11 cellular contexts compared by ENCODE assay signal in genomic region chr13:24074687-24075086, GRCh38.
A peak's percentile ranks its signal among the peaks of the same experiment; 100 is the strongest.
DNase-seq lines count a peak whose midpoint lies in the region; ATAC-seq and TF ChIP-seq lines count a peak whose summit lies in the region.
"Had no signal": no experiment of that assay in that cellular context is flagged by ENCODE, and none has a peak within 500 bp of the region (broad histone marks: within the 10 kb centered on the region; RNA-seq: fewer than 3 reads in every experiment).

No MANE protein-coding gene starts in this region.

- intact Hi-C loops in right cardiac atrium (cut with DNase I) (no loop called here), stomach (cut with DNase I; ENCODE audit: low total_unique reads) (no loop called here)

- no peak for TF ChIP-seq CTCF in stomach (IDR thresholded peaks at IDR 0.05)

- H3K36me3 ChIP-seq in stomach (no peaks in the 10 kb centered on the region), SJCRH30 (no peaks in the 10 kb centered on the region)

- TF ChIP-seq POLR2A in stomach (IDR thresholded peaks at IDR 0.05) = no peak

- no peak overlapping the region for H3K27ac ChIP-seq in right cardiac atrium (ENCODE audit: low read length)
- peak overlapping the region; percentile 83 to 89 (median 86) for H3K27ac ChIP-seq in stomach
- H3K27ac ChIP-seq in SJCRH30 = no peak overlapping the region

- no peak overlapping the region for H3K4me3 ChIP-seq in right cardiac atrium (ENCODE audit: low read length)
- no peak overlapping the region for H3K4me3 ChIP-seq in stomach
- H3K4me3 ChIP-seq in SJCRH30 = no peak overlapping the region

- TF ChIP-seq EP300 in stomach (IDR thresholded peaks at IDR 0.05) = no peak

- H3K9me3 ChIP-seq in right cardiac atrium (ENCODE audit: control insufficient read depth, low read length) = no peaks in the 10 kb centered on the region
- H3K9me3 ChIP-seq in stomach = no peaks in the 10 kb centered on the region
- H3K9me3 ChIP-seq in SJCRH30 (replicated peaks) = peaks cover 3% of the 10 kb centered on the region; the same call in 1 of the 2 replicates

- H3K4me1 ChIP-seq in right cardiac atrium (ENCODE audit: control insufficient read depth, insufficient read depth, low read length) = peaks cover 6% of the 10 kb centered on the region
- peaks cover 10 to 34% (median 22%) of the 10 kb centered on the region in 4 donors for H3K4me1 ChIP-seq in stomach
- H3K4me1 ChIP-seq in SJCRH30 = no peaks in the 10 kb centered on the region

- WGBS in right cardiac atrium = 56% methylated on average over 2 of the region's 2 CpGs
- WGBS in stomach, 5 donors = 17 to 32% (median 29%) methylated on average over 2 of the region's 2 CpGs

- peak; percentile 21 for DNase-seq in KG1 (lab: John Stamatoyannopoulos, UW)
- DNase-seq in SKM-1 (lab: John Stamatoyannopoulos, UW; ENCODE audit: unreplicated experiment) = peak; percentile 70
- peak in 1 of 3 donors; percentile 61 for DNase-seq in right cardiac atrium
- DNase-seq in stomach = peak; percentile 73
- no peak for DNase-seq in DMS114 treated with DMSO at 0.1 percent for 48 hours (lab: John Stamatoyannopoulos, UW; ENCODE audit: unreplicated experiment)
- no peak for DNase-seq in SJCRH30
- DNase-seq: activated CD8-positive, alpha-beta memory T cell treated with anti-CD3 and anti-CD28 coated beads for 24 hours; activated naive CD4-positive, alpha-beta T cell; naive B cell; NCI-H2171 had no signal

- H3K27me3 ChIP-seq in right cardiac atrium (ENCODE audit: control insufficient read depth, insufficient read depth) (no peaks in the 10 kb centered on the region), stomach (no peaks in the 10 kb centered on the region), SJCRH30 (no peaks in the 10 kb centered on the region)

- peak; percentile 53 to 59 for ATAC-seq in right cardiac atrium
- ATAC-seq in HG03095 (IDR thresholded peaks at IDR 0.05; ENCODE audit: unreplicated experiment) = no peak

Comparison
In these comparisons a context has a peak if more than half of its experiments do, and no peak if none do; other contexts are left out.
1. DNase-seq: peak in KG1 (single experiment), SKM-1 (single experiment) and stomach (single experiment); none in DMS114 treated with DMSO at 0.1 percent for 48 hours (single experiment) and SJCRH30 (0 of 2).
2. H3K27ac ChIP-seq: peak in stomach (5 of 5); none in right cardiac atrium (single experiment) and SJCRH30 (single experiment).